10 cellular contexts compared by ENCODE assay signal in genomic region chr1:162150112-162150511, GRCh38.
"Had no signal": no experiment of that assay in that cellular context is flagged by ENCODE, and none has a peak within 500 bp of the region (broad histone marks: within the 10 kb centered on the region; RNA-seq: fewer than 3 reads in every experiment).

No MANE protein-coding gene starts in this region.

- H2AFZ ChIP-seq: GM23248, GM23338 had no signal

- H3K4me1 ChIP-seq: HAP-1 had no signal

- ATAC-seq: GM23338, HCT116 had no signal

- DNase-seq: GM23248, GOT3, H7, H9, HCEC 1CT, HFFc6 had no signal

- H3K9ac ChIP-seq: GM23248 had no signal

- H3K9me3 ChIP-seq: HAP-1 had no signal

- H3K27ac ChIP-seq: GM23248 had no signal

- H3K4me2 ChIP-seq: GM23338 had no signal

- H3K36me3 ChIP-seq: HAP-1 had no signal

- H3K4me3 ChIP-seq: GM23248, GM23338, HAP-1 had no signal

- FAIRE-seq: H54 had no signal
